24 cellular contexts compared by ENCODE assay signal in the genomic region with DNA sequence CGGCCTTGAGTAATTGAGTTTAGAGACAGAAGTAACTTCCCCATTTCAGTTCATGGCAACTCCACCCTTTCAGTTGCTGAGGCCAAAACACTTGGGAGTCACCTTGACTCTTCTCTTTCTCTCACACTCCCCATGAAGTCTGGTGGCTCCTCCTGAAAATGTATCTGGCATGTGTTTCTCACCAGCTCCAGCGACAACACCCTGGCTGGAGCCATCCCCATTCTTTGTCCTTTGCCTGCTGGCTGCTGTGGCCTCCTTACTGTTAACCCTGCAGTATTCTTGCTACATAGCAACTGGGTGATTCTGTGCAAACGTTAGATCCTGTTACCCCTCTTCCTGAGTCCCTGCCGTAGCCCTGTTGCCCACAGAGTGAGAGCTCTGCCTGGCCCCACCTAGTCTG. TPM values are rescaled to one million over a fixed set of nuclear protein-coding genes. Genes with fewer than 3 reads are reported as not detected.
"Had no signal": no experiment of that assay in that cellular context is flagged by ENCODE, and none has a peak within 500 bp of the region (broad histone marks: within the 10 kb centered on the region; RNA-seq: fewer than 3 reads in every experiment).

No MANE protein-coding gene starts in this region.

- H3K36me3 ChIP-seq: gastrocnemius medialis, tibial nerve, vagina had no signal

- H3K9me3 ChIP-seq: gastrocnemius medialis, tibial nerve, vagina had no signal

- H3K27ac ChIP-seq: epithelial cell of prostate, gastrocnemius medialis, skin epidermis, tibial nerve, vagina had no signal

- DNase-seq: activated CD4-positive, CD25-positive, alpha-beta regulatory T cell treated with anti-CD3 and anti-CD28 coated beads, Interleukin-2, amount 50 U/mL, for 72 hours; activated naive CD4-positive, alpha-beta T cell treated with anti-CD3 and anti-CD28 coated beads for 36 hours; activated naive CD8-positive, alpha-beta T cell treated with anti-CD3 and anti-CD28 coated beads, Interleukin-2, amount 50 U/mL, for 24 hours; aorta; dermis blood vessel endothelial cell; gastrocnemius medialis; hypothalamus; occipital lobe; stimulated activated CD4-positive, alpha-beta T cell treated with anti-CD3 and anti-CD28 coated beads, Interleukin-15, amount 100 ng/mL, for 24 hours; stimulated activated CD4-positive, alpha-beta T cell treated with anti-CD3 and anti-CD28 coated beads, Interleukin-4, amount 100 ng/mL, for 1 hour; stimulated activated naive CD4-positive, alpha-beta T cell had no signal

- ATAC-seq: activated naive CD8-positive, alpha-beta T cell treated with anti-CD3 and anti-CD28 coated beads, Interleukin-2, amount 50 U/mL, for 24 hours; activated T-helper 17 cell treated with anti-CD3 and anti-CD28 coated beads, Interleukin-2, amount 50 U/mL, for 72 hours; gastrocnemius medialis; natural killer cell treated with Interleukin-12 subunit alpha and Interleukin-12 subunit beta and Interleukin-15 and Interleukin-18, amount 100 ng/mL, for 72 hours had no signal

- H3K4me1 ChIP-seq: gastrocnemius medialis, tibial nerve, vagina had no signal

- H3K27me3 ChIP-seq: gastrocnemius medialis, tibial nerve, vagina had no signal

- H3K4me3 ChIP-seq: gastrocnemius medialis, skin epidermis, tibial nerve, vagina had no signal

RNA-seq across cellular contexts. Expression of a gene that starts 23.9 kb away (rescaled TPM):
- total RNA-seq: activated naive CD4-positive, alpha-beta T cell treated with anti-CD3 and anti-CD28 coated beads for 36 hours; activated T-helper 17 cell treated with anti-CD3 and anti-CD28 coated beads, Interleukin-2, amount 50 U/mL, for 72 hours; aorta; chondrocyte; dermis blood vessel endothelial cell; gastrocnemius medialis; kidney epithelial cell; lower leg skin; mesenteric fat pad; natural killer cell treated with Interleukin-12 subunit alpha and Interleukin-12 subunit beta and Interleukin-15 and Interleukin-18, amount 100 ng/mL, for 72 hours; occipital lobe; posterior vena cava; subcutaneous adipose tissue; T-helper 2 cell treated with Interferon-gamma antibody and Interleukin-4, amounts not matched to agents 100 ng/mL and 5 ng/mL, for 36 hours; tibial nerve; vagina had no signal

RNA-seq across cellular contexts. Expression of a gene that starts 46.1 kb away (rescaled TPM):
- total RNA-seq: activated naive CD4-positive, alpha-beta T cell treated with anti-CD3 and anti-CD28 coated beads for 36 hours; activated T-helper 17 cell treated with anti-CD3 and anti-CD28 coated beads, Interleukin-2, amount 50 U/mL, for 72 hours; chondrocyte; dermis blood vessel endothelial cell; gastrocnemius medialis; mesenteric fat pad; natural killer cell treated with Interleukin-12 subunit alpha and Interleukin-12 subunit beta and Interleukin-15 and Interleukin-18, amount 100 ng/mL, for 72 hours; posterior vena cava; subcutaneous adipose tissue; T-helper 2 cell treated with Interferon-gamma antibody and Interleukin-4, amounts not matched to agents 100 ng/mL and 5 ng/mL, for 36 hours; tibial nerve had no signal
